Comparison of ENCODE assay signal across 23 cellular contexts in the genomic region with DNA sequence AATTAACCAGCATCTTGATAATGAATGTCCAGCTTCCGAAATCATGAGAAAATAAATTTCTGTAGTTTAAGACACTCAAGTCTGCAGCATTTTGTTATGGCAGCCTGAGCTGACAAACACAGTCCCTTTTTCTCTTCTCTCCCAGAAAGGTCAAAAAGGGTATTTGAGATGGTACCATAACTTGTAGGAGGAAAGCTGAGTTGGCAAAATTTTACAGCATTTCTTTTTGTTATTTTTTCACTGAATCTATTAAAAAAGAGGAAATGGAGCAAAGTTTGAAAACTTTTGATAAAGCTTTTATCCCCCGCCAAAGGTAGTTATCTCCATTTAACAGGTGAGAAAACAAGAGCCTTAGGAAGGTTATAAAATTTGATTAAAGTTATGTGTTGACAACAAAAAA.
"Had no signal": no experiment of that assay in that cellular context is flagged by ENCODE, and none has a peak within 500 bp of the region (broad histone marks: within the 10 kb centered on the region; RNA-seq: fewer than 3 reads in every experiment).

No MANE protein-coding gene starts in this region.

- H3K27ac Mint-ChIP-seq: effector memory CD8-positive, alpha-beta T cell; natural killer cell; stimulated activated memory B cell treated with anti-CD40 and anti-IgM and Interleukin-4, amounts not matched to agents 10 μg/mL and 1 μg/mL and 100 μg/mL, for 72 hours; type B pancreatic cell had no signal

- H3K27me3 ChIP-seq: ovary, spleen, testis, tibial artery had no signal

- H3K27me3 Mint-ChIP-seq: effector memory CD8-positive, alpha-beta T cell; stimulated activated memory B cell treated with anti-CD40 and anti-IgM and Interleukin-4, amounts not matched to agents 10 μg/mL and 1 μg/mL and 100 μg/mL, for 72 hours; type B pancreatic cell had no signal

- DNase-seq: dermis blood vessel endothelial cell; effector memory CD8-positive, alpha-beta T cell; left ventricle myocardium superior; lower lobe of right lung; natural killer cell; occipital lobe; ovary; posterior cingulate gyrus; psoas muscle; right cardiac atrium; spleen; stimulated activated CD4-positive, alpha-beta T cell treated with anti-CD3 and anti-CD28 coated beads, Interleukin-4, amount 100 ng/mL, for 4 hours; stimulated activated naive CD8-positive, alpha-beta T cell treated with anti-CD3 and anti-CD28 coated beads, Interleukin-15, Interleukin-2, amounts not matched to agents 100 U/mL and 50 U/mL, for 24 hours; substantia nigra; testis; tibial artery had no signal

- H3K9me3 ChIP-seq: lower lobe of right lung, ovary, psoas muscle, spleen, testis, tibial artery had no signal

- FAIRE-seq: endometrium, frontal cortex, keratinocyte had no signal

- ATAC-seq: effector memory CD8-positive, alpha-beta T cell; left ventricle myocardium superior; lower lobe of right lung; natural killer cell; psoas muscle; right cardiac atrium; stimulated activated memory B cell treated with anti-CD40 and anti-IgM and Interleukin-4, amounts not matched to agents 10 μg/mL and 1 μg/mL and 100 μg/mL, for 72 hours; stimulated activated naive CD8-positive, alpha-beta T cell treated with anti-CD3 and anti-CD28 coated beads, Interleukin-15, Interleukin-2, amounts not matched to agents 100 U/mL and 50 U/mL, for 24 hours had no signal

- H3K4me1 ChIP-seq: lower lobe of right lung, psoas muscle, spleen, testis, tibial artery had no signal

- H3K4me3 Mint-ChIP-seq: effector memory CD8-positive, alpha-beta T cell; natural killer cell; stimulated activated memory B cell treated with anti-CD40 and anti-IgM and Interleukin-4, amounts not matched to agents 10 μg/mL and 1 μg/mL and 100 μg/mL, for 72 hours; type B pancreatic cell had no signal

- H3K4me1 Mint-ChIP-seq: natural killer cell; stimulated activated memory B cell treated with anti-CD40 and anti-IgM and Interleukin-4, amounts not matched to agents 10 μg/mL and 1 μg/mL and 100 μg/mL, for 72 hours had no signal

- H3K9me3 Mint-ChIP-seq: effector memory CD8-positive, alpha-beta T cell; natural killer cell; stimulated activated memory B cell treated with anti-CD40 and anti-IgM and Interleukin-4, amounts not matched to agents 10 μg/mL and 1 μg/mL and 100 μg/mL, for 72 hours; type B pancreatic cell had no signal

- H3K27ac ChIP-seq: coronary artery, lower lobe of right lung, ovary, psoas muscle, skin epidermis, spleen, testis, tibial artery had no signal

- H3K36me3 Mint-ChIP-seq: natural killer cell; stimulated activated memory B cell treated with anti-CD40 and anti-IgM and Interleukin-4, amounts not matched to agents 10 μg/mL and 1 μg/mL and 100 μg/mL, for 72 hours; type B pancreatic cell had no signal

- H3K36me3 ChIP-seq: lower lobe of right lung, ovary, spleen, tibial artery had no signal

- H3K4me3 ChIP-seq: coronary artery, lower lobe of right lung, ovary, psoas muscle, skin epidermis, spleen, testis, tibial artery had no signal
